In genomic region chr1:25356848-25357247, GRCh38 we compare ENCODE assay signal across 10 cellular contexts. TPM values are rescaled to one million over a fixed set of nuclear protein-coding genes. Genes with fewer than 3 reads are reported as not detected.
A peak's percentile ranks its signal among the peaks of the same experiment; 100 is the strongest.
DNase-seq lines count a peak whose midpoint lies in the region; ATAC-seq and TF ChIP-seq lines count a peak whose summit lies in the region.
"Had no signal": no experiment of that assay in that cellular context is flagged by ENCODE, and none has a peak within 500 bp of the region (broad histone marks: within the 10 kb centered on the region; RNA-seq: fewer than 3 reads in every experiment).

No MANE protein-coding gene starts in this region.

- peak overlapping the region in 5 of 7 donors; percentile 6 to 73 (median 59) for H3K27ac Mint-ChIP-seq in CD14-positive monocyte
- peak overlapping the region; percentile 69 for H3K27ac Mint-ChIP-seq in activated T-helper 17 cell treated with anti-CD3 and anti-CD28 coated beads, Interleukin-2, amount 50 U/mL, for 72 hours

- no peak for DNase-seq in CD14-positive monocyte (ENCODE audit: low spot score)
- DNase-seq in GM03348 (ENCODE audit: low spot score): peak; percentile 28
- peak; percentile 41 for DNase-seq in fibroblast of peridontal ligament (ENCODE audit: extremely low read depth)
- DNase-seq in ecto neural progenitor cell (ENCODE audit: low spot score): no peak
- no peak for DNase-seq in posterior vena cava (ENCODE audit: low spot score)
- DNase-seq: NCI-H2029 had no signal

- no peaks in the 10 kb centered on the region for H3K9me3 Mint-ChIP-seq in CD14-positive monocyte
- H3K9me3 Mint-ChIP-seq in activated T-helper 17 cell treated with anti-CD3 and anti-CD28 coated beads, Interleukin-2, amount 50 U/mL, for 72 hours: no peaks in the 10 kb centered on the region
- H3K9me3 Mint-ChIP-seq: neural crest cell had no signal

- H3K27me3 Mint-ChIP-seq in CD14-positive monocyte (ENCODE audit: low read depth in 3 of 3): no peaks in the 10 kb centered on the region
- no peaks in the 10 kb centered on the region for H3K27me3 Mint-ChIP-seq in activated T-helper 17 cell treated with anti-CD3 and anti-CD28 coated beads, Interleukin-2, amount 50 U/mL, for 72 hours

- peaks cover 73 to 96% of the 10 kb centered on the region in 2 donors for H3K36me3 Mint-ChIP-seq in CD14-positive monocyte
- peaks cover 98% of the 10 kb centered on the region for H3K36me3 Mint-ChIP-seq in activated T-helper 17 cell treated with anti-CD3 and anti-CD28 coated beads, Interleukin-2, amount 50 U/mL, for 72 hours (ENCODE audit: low read depth)

- intact Hi-C loops in CD14-positive monocyte (cut with micrococcal nuclease) (no loop called here), posterior vena cava (cut with DNase I) (no loop called here)

- peaks cover 4% of the 10 kb centered on the region for H3K4me1 Mint-ChIP-seq in CD14-positive monocyte
- H3K4me1 Mint-ChIP-seq in activated T-helper 17 cell treated with anti-CD3 and anti-CD28 coated beads, Interleukin-2, amount 50 U/mL, for 72 hours: peaks cover 17% of the 10 kb centered on the region
- H3K4me1 Mint-ChIP-seq: neural crest cell had no signal

- no peak for TF ChIP-seq CTCF in CD14-positive monocyte (IDR thresholded peaks at IDR 0.05)

- H3K4me3 Mint-ChIP-seq in CD14-positive monocyte: no peak overlapping the region
- H3K4me3 Mint-ChIP-seq in activated T-helper 17 cell treated with anti-CD3 and anti-CD28 coated beads, Interleukin-2, amount 50 U/mL, for 72 hours: peak overlapping the region; percentile 28
- H3K4me3 Mint-ChIP-seq: neural crest cell had no signal

- ATAC-seq in activated T-helper 17 cell treated with anti-CD3 and anti-CD28 coated beads, Interleukin-2, amount 50 U/mL, for 72 hours (replicated peaks): peak; percentile 30
- ATAC-seq in GM21423 (IDR thresholded peaks at IDR 0.05; ENCODE audit: unreplicated experiment) (no peak), GM21360 (IDR thresholded peaks at IDR 0.05; ENCODE audit: unreplicated experiment) (no peak)

RNA-seq across cellular contexts. Expression of gene TMEM50A, which starts 18.7 kb away (rescaled TPM):
- polyA plus RNA-seq in CD14-positive monocyte: 100 to 1,000 TPM; 277 to 305 TPM
- 100 to 1,000 TPM in 1 of 2 donors, 10 to 100 TPM in 1; 76.3 to 125 TPM for total RNA-seq in activated T-helper 17 cell treated with anti-CD3 and anti-CD28 coated beads, Interleukin-2, amount 50 U/mL, for 72 hours
- total RNA-seq in posterior vena cava: 100 to 1,000 TPM in 1 of 2 donors, 10 to 100 TPM in 1; 91.0 to 112 TPM

Comparison
In these comparisons a context has a peak if more than half of its experiments do, and no peak if none do; other contexts are left out.
1. DNase-seq: peak in GM03348 (single experiment) and fibroblast of peridontal ligament (single experiment); none in CD14-positive monocyte (single experiment), ecto neural progenitor cell (single experiment) and posterior vena cava (single experiment).